Comparison of ENCODE assay signal across 8 cellular contexts in the genomic region with DNA sequence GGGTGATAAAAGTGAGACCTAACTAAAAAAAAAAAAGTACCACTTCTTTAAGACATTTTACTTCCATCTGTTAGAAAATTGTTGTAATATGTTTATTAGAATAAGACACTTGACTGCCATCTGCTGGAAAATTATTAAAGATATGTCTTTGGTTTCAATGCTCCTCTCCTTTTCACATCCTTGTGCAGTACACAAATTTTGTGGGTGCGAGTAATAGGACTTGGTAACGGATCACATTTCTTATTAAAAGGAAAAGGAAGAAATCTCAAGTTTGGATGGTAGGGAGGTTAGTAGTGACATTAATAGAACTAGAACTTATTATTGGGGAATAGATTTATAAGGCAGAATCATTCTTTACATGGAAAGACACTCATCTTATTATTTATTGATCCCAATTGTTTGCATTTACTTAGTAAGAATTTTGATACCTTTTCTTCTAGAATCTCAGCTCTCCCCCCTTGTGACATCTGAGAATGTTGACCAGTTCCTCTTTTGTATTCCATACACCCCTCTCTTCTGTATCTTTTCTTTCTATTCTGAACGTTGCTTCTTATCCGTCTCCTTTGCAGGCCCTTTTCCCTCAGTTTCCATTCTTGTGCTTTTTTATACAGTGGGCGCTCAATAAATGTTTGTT. TPM values are rescaled to one million over a fixed set of nuclear protein-coding genes. Genes with fewer than 3 reads are reported as not detected.
DNase-seq lines count a peak whose midpoint lies in the region; ATAC-seq and TF ChIP-seq lines count a peak whose summit lies in the region.

No MANE protein-coding gene starts in this region.

- CTCF ChIA-PET in AG04450 (lab: Charles Lee): interaction anchor here (0.7 to 5.8 kb wide), 16 partner anchors 8 to 457 kb away, joined by 3 to 80 read pairs (median 4); partner anchors contain the start of gene UMAD1
- CTCF ChIA-PET in activated CD8-positive, alpha-beta T cell treated with anti-CD3 and anti-CD28 coated beads for 36 hours (lab: Charles Lee): interaction anchor here (0.7 to 6.0 kb wide), 17 partner anchors 10 to 579 kb away, joined by 3 to 63 read pairs (median 4); partner anchors contain the start of genes C1GALT1 and RPA3

- no peak for DNase-seq in AG04450 (ENCODE audit: low read depth, low spot score)
- peak in 2 of 3 experiments; percentile 19 to 65 for DNase-seq in NCI-H1417 (lab: John Stamatoyannopoulos, UW)
- no peak for DNase-seq in activated CD8-positive, alpha-beta T cell treated with anti-CD3 and anti-CD28 coated beads for 36 hours
- DNase-seq in glomerular visceral epithelial cell (ENCODE audit: extremely low spot score): peak; percentile 38
- DNase-seq in smooth muscle cell (lab: John Stamatoyannopoulos, UW; ENCODE audit: unreplicated experiment): no peak
- no peak for DNase-seq in caudate nucleus (lab: John Stamatoyannopoulos, UW)
- no peak for DNase-seq in activated CD4-positive, alpha-beta T cell treated with anti-CD3 and anti-CD28 coated beads, Interleukin-2, amount 50 U/mL, for 4 hours

- H3K4me3 ChIP-seq in AG04450 (ENCODE audit: low read depth, low read length) (no peak overlapping the region), GM12875 (ENCODE audit: low read depth, low read length) (peak overlapping the region; percentile 36), smooth muscle cell (peak overlapping the region; percentile 40)

- peak; percentile 34 for ATAC-seq in activated CD8-positive, alpha-beta T cell treated with anti-CD3 and anti-CD28 coated beads for 36 hours

- TF ChIP-seq CTCF in AG04450 (IDR thresholded peaks at IDR 0.05; ENCODE audit: low read depth, low read length) (peak; percentile 43), GM12875 (IDR thresholded peaks at IDR 0.05; ENCODE audit: borderline replicate concordance, insufficient read depth, low read depth, low read length) (no peak), smooth muscle cell (IDR thresholded peaks at IDR 0.05; ENCODE audit: borderline replicate concordance, insufficient read depth, poor library complexity, severe bottlenecking) (peak; percentile 37)
- TF ChIP-seq CTCF in activated CD8-positive, alpha-beta T cell treated with anti-CD3 and anti-CD28 coated beads for 36 hours (IDR thresholded peaks at IDR 0.05): peak; percentile 58

- peaks cover 21% of the 10 kb centered on the region for H3K4me1 ChIP-seq in smooth muscle cell (ENCODE audit: low read depth)

- POLR2A ChIA-PET in AG04450 (lab: Yijun Ruan, JAX): no interaction called here
- POLR2A ChIA-PET in activated CD8-positive, alpha-beta T cell treated with anti-CD3 and anti-CD28 coated beads for 36 hours (lab: Charles Lee): no interaction called here

- H3K9ac ChIP-seq in smooth muscle cell (ENCODE audit: low read depth): peak overlapping the region; percentile 46

- intact Hi-C loops in activated CD8-positive, alpha-beta T cell treated with anti-CD3 and anti-CD28 coated beads for 36 hours (cut with micrococcal nuclease): loop anchor here (1.0 kb wide), 1 partner anchor 80 kb away; no protein-coding TSS in a partner anchor

- H2AFZ ChIP-seq in smooth muscle cell (ENCODE audit: low read depth): no peak overlapping the region

- H3K4me1 Mint-ChIP-seq in activated CD8-positive, alpha-beta T cell treated with anti-CD3 and anti-CD28 coated beads for 36 hours (ENCODE audit: low read depth): peaks cover 38% of the 10 kb centered on the region

- H3K79me2 ChIP-seq in smooth muscle cell (ENCODE audit: low read depth): peaks cover 3% of the 10 kb centered on the region

- no peaks in the 10 kb centered on the region for H3K36me3 ChIP-seq in smooth muscle cell (ENCODE audit: low read depth)

- H3K27me3 Mint-ChIP-seq in activated CD8-positive, alpha-beta T cell treated with anti-CD3 and anti-CD28 coated beads for 36 hours: no peaks in the 10 kb centered on the region

- WGBS in smooth muscle cell (ENCODE audit: low lambda C conversion rate): 89% methylated on average over 5 of the region's 5 CpGs

- no peaks in the 10 kb centered on the region for H3K27me3 ChIP-seq in AG04450 (ENCODE audit: control insufficient read depth, insufficient read depth, low read length)
- H3K27me3 ChIP-seq in smooth muscle cell (ENCODE audit: low read depth): no peaks in the 10 kb centered on the region

- H3K9me3 ChIP-seq in AG04450 (ENCODE audit: control insufficient read depth, insufficient read depth, low read length) (no peaks in the 10 kb centered on the region), smooth muscle cell (replicated peaks; ENCODE audit: low read depth) (no peaks in the 10 kb centered on the region)

- no peaks in the 10 kb centered on the region for H3K36me3 Mint-ChIP-seq in activated CD8-positive, alpha-beta T cell treated with anti-CD3 and anti-CD28 coated beads for 36 hours (ENCODE audit: low read depth)

- peaks cover 19% of the 10 kb centered on the region for H3F3A ChIP-seq in smooth muscle cell (ENCODE audit: low read depth)

- peak overlapping the region; percentile 92 for H3K27ac Mint-ChIP-seq in activated CD8-positive, alpha-beta T cell treated with anti-CD3 and anti-CD28 coated beads for 36 hours

- H4K20me1 ChIP-seq in smooth muscle cell (ENCODE audit: low read depth): no peaks in the 10 kb centered on the region

- no peak overlapping the region for H3K27ac ChIP-seq in AG04450 (ENCODE audit: low read depth, low read length)
- peak overlapping the region; percentile 84 for H3K27ac ChIP-seq in smooth muscle cell (ENCODE audit: low read depth)
- H3K27ac ChIP-seq in caudate nucleus (ENCODE audit: low read depth, low read length): no peak overlapping the region

- H3K4me2 ChIP-seq in smooth muscle cell: peak overlapping the region; percentile 79

- H3K9me3 Mint-ChIP-seq in activated CD8-positive, alpha-beta T cell treated with anti-CD3 and anti-CD28 coated beads for 36 hours: no peaks in the 10 kb centered on the region

- H3K4me3 Mint-ChIP-seq in activated CD8-positive, alpha-beta T cell treated with anti-CD3 and anti-CD28 coated beads for 36 hours: peak overlapping the region; percentile 89

RNA-seq across cellular contexts. Expression of gene RPA3, which starts 43.0 kb away (rescaled TPM):
- polyA plus RNA-seq in AG04450 (2011; rRNA removed) (18.6 and 22.9 TPM in 2 replicates), smooth muscle cell (63.7 and 75.4 TPM in 2 replicates)
- polyA minus RNA-seq in AG04450 (2011; rRNA and poly(A)+ RNA removed): 2.8 and 4.3 TPM in 2 replicates
- 100 to 1,000 TPM; 188 to 203 TPM for total RNA-seq in activated CD8-positive, alpha-beta T cell treated with anti-CD3 and anti-CD28 coated beads for 36 hours
- total RNA-seq in smooth muscle cell: 27.6 and 37.2 TPM in 2 replicates

Comparison
In these comparisons a context has a peak if more than half of its experiments do, and no peak if none do; other contexts are left out.
1. DNase-seq: peak in NCI-H1417 (2 of 3) and glomerular visceral epithelial cell (single experiment); none in AG04450 (single experiment), activated CD8-positive, alpha-beta T cell treated with anti-CD3 and anti-CD28 coated beads for 36 hours (single experiment), smooth muscle cell (single experiment), caudate nucleus (0 of 61) and activated CD4-positive, alpha-beta T cell treated with anti-CD3 and anti-CD28 coated beads, Interleukin-2, amount 50 U/mL, for 4 hours (0 of 2).